Comparison of ENCODE assay signal across 15 cellular contexts in the genomic region with DNA sequence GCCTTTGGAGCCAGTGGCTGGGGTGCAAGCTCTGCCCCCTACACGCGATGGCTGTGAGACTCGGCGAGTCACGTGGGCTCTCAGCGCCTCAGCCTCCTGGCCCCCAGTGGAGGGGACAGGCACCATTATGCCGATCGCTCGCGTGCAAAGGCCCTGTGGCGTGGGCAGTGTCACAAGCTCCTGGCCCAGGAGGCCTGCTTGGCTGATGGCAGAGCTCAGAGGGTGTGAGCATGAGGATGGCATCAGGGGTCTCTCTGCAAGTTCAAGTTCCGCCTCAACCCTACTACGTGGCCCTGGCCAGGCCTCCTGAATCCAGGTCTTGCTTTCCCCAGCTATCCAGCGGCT.
DNase-seq lines count a peak whose midpoint lies in the region; ATAC-seq and TF ChIP-seq lines count a peak whose summit lies in the region.
"Had no signal": no experiment of that assay in that cellular context is flagged by ENCODE, and none has a peak within 500 bp of the region (broad histone marks: within the 10 kb centered on the region; RNA-seq: fewer than 3 reads in every experiment).

No MANE protein-coding gene starts in this region.

- no peak for TF ChIP-seq CTCF in activated B cell treated with CpG ODN at 0.5 μM for 24 hours (IDR thresholded peaks at IDR 0.05)
- no peak for TF ChIP-seq CTCF in spleen (IDR thresholded peaks at IDR 0.05 in 8 of 11, conservative IDR thresholded peaks at IDR 0.05 in 3 of 11)
- TF ChIP-seq CTCF in RWPE1 (conservative IDR thresholded peaks at IDR 0.05; ENCODE audit: low read depth): no peak

- H3K4me3 ChIP-seq in spleen: no peak overlapping the region
- H3K4me3 ChIP-seq: cardiac muscle cell, HAP-1 had no signal

- TF ChIP-seq POLR2A in spleen (IDR thresholded peaks at IDR 0.05): no peak

- peaks cover 0 to 4% (median 0%) of the 10 kb centered on the region in 6 donors for H3K36me3 ChIP-seq in spleen
- H3K36me3 ChIP-seq: cardiac muscle cell, HAP-1 had no signal

- peak; percentile 1 for DNase-seq in activated CD4-positive, alpha-beta T cell treated with anti-CD3 and anti-CD28 coated beads for 48 hours
- DNase-seq in activated CD4-positive, alpha-beta T cell treated with anti-CD3 and anti-CD28 coated beads for 1 hour: no peak
- peak; percentile 14 for DNase-seq in activated B cell treated with CpG ODN at 0.5 μM for 24 hours
- peak; percentile 24 for DNase-seq in islet precursor cell
- peak; percentile 61 for DNase-seq in spleen
- DNase-seq in RWPE1 (ENCODE audit: low spot score): no peak
- DNase-seq in T1000 (lab: John Stamatoyannopoulos, UW): no peak
- DNase-seq: activated gamma-delta T cell; NCI-H1417 treated with DMSO at 0.1 percent for 48 hours; NCI-H446; stimulated activated naive CD4-positive, alpha-beta T cell treated with Interleukin-2 at 50 U/mL for 16 hours had no signal

- H3K27ac ChIP-seq in spleen (no peak overlapping the region), RWPE1 (no peak overlapping the region)
- H3K27ac ChIP-seq: KMS-11 had no signal

- no peaks in the 10 kb centered on the region for H3K9me3 ChIP-seq in spleen

- H3K36me3 Mint-ChIP-seq in activated B cell treated with CpG ODN at 0.5 μM for 24 hours (ENCODE audit: low read depth): peaks cover 7% of the 10 kb centered on the region

- peaks cover 8% of the 10 kb centered on the region for H3K4me1 Mint-ChIP-seq in activated B cell treated with CpG ODN at 0.5 μM for 24 hours

- no peaks in the 10 kb centered on the region for H3K27me3 Mint-ChIP-seq in activated B cell treated with CpG ODN at 0.5 μM for 24 hours

- WGBS in spleen, 5 donors: 95 to 97% (median 96%) methylated on average over 10 to 14 of the region's 14 CpGs

- POLR2A ChIA-PET in activated B cell treated with CpG ODN at 0.5 μM for 24 hours (lab: Charles Lee) (no interaction called here), RWPE1 (lab: Yijun Ruan, JAX; ENCODE audit: low non-redundant PET) (no interaction called here)

- CTCF ChIA-PET in activated B cell treated with CpG ODN at 0.5 μM for 24 hours (lab: Charles Lee): no interaction called here
- CTCF ChIA-PET in RWPE1 (lab: Yijun Ruan, JAX): interaction anchor here (0.7 kb wide), 1 partner anchor 53 kb away, joined by 3 read pairs; no protein-coding TSS in a partner anchor

- ATAC-seq in activated B cell treated with CpG ODN at 0.5 μM for 24 hours (ENCODE audit: low read depth): no peak
- ATAC-seq in HG02798 (IDR thresholded peaks at IDR 0.05; ENCODE audit: poor library complexity, unreplicated experiment): no peak

- intact Hi-C loops in activated B cell treated with CpG ODN at 0.5 μM for 24 hours (cut with micrococcal nuclease) (loop anchor here (5.0 kb wide), 1 partner anchor 97 kb away; the partner anchor contains the start of gene CDKN1C), spleen (cut with DNase I; ENCODE audit: low total_unique reads) (no loop called here)

- peaks cover 0 to 36% (median 0%) of the 10 kb centered on the region in 7 donors for H3K27me3 ChIP-seq in spleen (replicated peaks in 1 of 7)
- H3K27me3 ChIP-seq: cardiac muscle cell had no signal

- H3K4me1 ChIP-seq in spleen: peaks cover 0 to 18% (median 13%) of the 10 kb centered on the region in 6 donors
- H3K4me1 ChIP-seq: HAP-1 had no signal

- H3K27ac Mint-ChIP-seq in activated B cell treated with CpG ODN at 0.5 μM for 24 hours: no peak overlapping the region

- no peak overlapping the region for H3K4me3 Mint-ChIP-seq in activated B cell treated with CpG ODN at 0.5 μM for 24 hours

- H3K9me3 Mint-ChIP-seq in activated B cell treated with CpG ODN at 0.5 μM for 24 hours: peaks cover 4% of the 10 kb centered on the region

Comparison
In these comparisons a context has a peak if more than half of its experiments do, and no peak if none do; other contexts are left out.
1. DNase-seq: peak in activated CD4-positive, alpha-beta T cell treated with anti-CD3 and anti-CD28 coated beads for 48 hours (single experiment), activated B cell treated with CpG ODN at 0.5 μM for 24 hours (single experiment), islet precursor cell (single experiment) and spleen (single experiment); none in activated CD4-positive, alpha-beta T cell treated with anti-CD3 and anti-CD28 coated beads for 1 hour (single experiment), RWPE1 (single experiment) and T1000 (single experiment).